ENCODE assay signal across 23 cellular contexts in genomic region chr20:15905661-15906060, GRCh38.
"Had no signal": no experiment of that assay in that cellular context is flagged by ENCODE, and none has a peak within 500 bp of the region (broad histone marks: within the 10 kb centered on the region; RNA-seq: fewer than 3 reads in every experiment).

No MANE protein-coding gene starts in this region.

- H3K36me3 Mint-ChIP-seq: immature natural killer cell, natural killer cell had no signal

- H3K27me3 Mint-ChIP-seq: memory B cell; stimulated activated naive B cell treated with anti-CD40 and anti-IgM and Interleukin-4, amounts not matched to agents 10 μg/mL and 1 μg/mL and 100 μg/mL, for 72 hours; stimulated activated naive CD8-positive, alpha-beta T cell treated with anti-CD3 and anti-CD28 coated beads, Interleukin-15, Interleukin-2, amounts not matched to agents 100 ng/mL and 50 ng/mL, for 24 hours had no signal

- H3K27ac Mint-ChIP-seq: immature natural killer cell; memory B cell; natural killer cell; stimulated activated naive B cell treated with anti-CD40 and anti-IgM and Interleukin-4, amounts not matched to agents 10 μg/mL and 1 μg/mL and 100 μg/mL, for 72 hours; stimulated activated naive CD8-positive, alpha-beta T cell treated with anti-CD3 and anti-CD28 coated beads, Interleukin-15, Interleukin-2, amounts not matched to agents 100 ng/mL and 50 ng/mL, for 24 hours had no signal

- DNase-seq: dermis blood vessel endothelial cell; effector memory CD4-positive, alpha-beta T cell; erythroblast; esophagus squamous epithelium; foreskin melanocyte; hypothalamus; immature natural killer cell; natural killer cell; pancreas; stimulated activated CD4-positive, alpha-beta T cell treated with anti-CD3 and anti-CD28 coated beads, Interleukin-15, amount 100 ng/mL, for 24 hours; stimulated activated CD4-positive, alpha-beta T cell treated with anti-CD3 and anti-CD28 coated beads, Interleukin-2, amount 100 ng/mL, for 48 hours; stimulated activated naive B cell treated with anti-CD40 and anti-IgM and Interleukin-4, amounts not matched to agents 10 μg/mL and 1 μg/mL and 100 μg/mL, for 72 hours; trophoblast cell had no signal

- H3K4me1 Mint-ChIP-seq: immature natural killer cell, natural killer cell, neural crest cell had no signal

- ATAC-seq: natural killer cell; pancreas; sciatic nerve; stimulated activated naive B cell treated with anti-CD40 and anti-IgM and Interleukin-4, amounts not matched to agents 10 μg/mL and 1 μg/mL and 100 μg/mL, for 72 hours had no signal

- H3K27ac ChIP-seq: coronary artery, esophagus squamous epithelium, neutrophil, pancreas, skin epidermis, suprapubic skin, vagina had no signal

- H3K4me3 ChIP-seq: coronary artery, esophagus squamous epithelium, lung, pancreas, skin epidermis, suprapubic skin, vagina had no signal

- H3K27me3 ChIP-seq: esophagus squamous epithelium, neutrophil, pancreas, suprapubic skin, vagina had no signal

- H3K4me3 Mint-ChIP-seq: immature natural killer cell; memory B cell; natural killer cell; neural crest cell; stimulated activated naive B cell treated with anti-CD40 and anti-IgM and Interleukin-4, amounts not matched to agents 10 μg/mL and 1 μg/mL and 100 μg/mL, for 72 hours; stimulated activated naive CD8-positive, alpha-beta T cell treated with anti-CD3 and anti-CD28 coated beads, Interleukin-15, Interleukin-2, amounts not matched to agents 100 ng/mL and 50 ng/mL, for 24 hours had no signal

- H3K36me3 ChIP-seq: esophagus squamous epithelium, neutrophil, pancreas, suprapubic skin, vagina had no signal

- H3K9me3 Mint-ChIP-seq: memory B cell had no signal

- H3K9me3 ChIP-seq: esophagus squamous epithelium, neutrophil, pancreas, suprapubic skin, vagina had no signal

- H3K4me1 ChIP-seq: esophagus squamous epithelium, pancreas, suprapubic skin, vagina had no signal
